Comparison of ENCODE assay signal across 1 cellular context in genomic region chr19:8438236-8438635, GRCh38.
TF ChIP-seq lines count a peak whose summit lies in the region.

No MANE protein-coding gene starts in this region.

TF ChIP-seq in H1, 55 proteins besides CTCF, POLR2A, EP300 and RAD21:
- TF ChIP-seq ASH2L (IDR thresholded peaks at IDR 0.05; ENCODE audit: low read length) (no peak), FOSL1 (IDR thresholded peaks at IDR 0.05; ENCODE audit: insufficient read depth, low read depth, low read length) (no peak), TCF12 (IDR thresholded peaks at IDR 0.05; ENCODE audit: low read depth, low read length) (no peak), JUND (IDR thresholded peaks at IDR 0.05; ENCODE audit: low read length) (no peak), BACH1 (IDR thresholded peaks at IDR 0.05; ENCODE audit: low read length) (no peak), TEAD4 (IDR thresholded peaks at IDR 0.05; ENCODE audit: low read depth, low read length) (no peak), TBP (IDR thresholded peaks at IDR 0.05; ENCODE audit: low read depth, low read length) (no peak), CHD2 (IDR thresholded peaks at IDR 0.05; ENCODE audit: low read length) (no peak), EZH2 (IDR thresholded peaks at IDR 0.05; ENCODE audit: low read depth, low read length, severe bottlenecking) (no peak), EGR1 (IDR thresholded peaks at IDR 0.05; ENCODE audit: borderline replicate concordance, low read depth, low read length) (no peak), SP2 (IDR thresholded peaks at IDR 0.05; ENCODE audit: low read length) (no peak), SRF (IDR thresholded peaks at IDR 0.05; ENCODE audit: low read depth, low read length) (no peak), ZNF274 (IDR thresholded peaks at IDR 0.05; ENCODE audit: borderline replicate concordance, extremely low read depth, low read length) (no peak), SP4 (IDR thresholded peaks at IDR 0.05; ENCODE audit: low read length) (no peak)
